In genomic region chr16:69838417-69838990, GRCh38 we compare ENCODE assay signal across 19 cellular contexts.
DNase-seq lines count a peak whose midpoint lies in the region; ATAC-seq and TF ChIP-seq lines count a peak whose summit lies in the region.
"Had no signal": no experiment of that assay in that cellular context is flagged by ENCODE, and none has a peak within 500 bp of the region (broad histone marks: within the 10 kb centered on the region; RNA-seq: fewer than 3 reads in every experiment).

No MANE protein-coding gene starts in this region.

- intact Hi-C loops in Right ventricle myocardium inferior (cut with DNase I): loop anchor here (1.0 kb wide), 1 partner anchor 23 kb away; no protein-coding TSS in a partner anchor
- intact Hi-C loops in cardiac septum (cut with DNase I): no loop called here
- intact Hi-C loops in right cardiac atrium (cut with DNase I): no loop called here
- intact Hi-C loops in psoas muscle (cut with DNase I): no loop called here

- H3K4me1 ChIP-seq in right cardiac atrium (ENCODE audit: control insufficient read depth, insufficient read depth, low read length) (peaks cover 12% of the 10 kb centered on the region), psoas muscle (peaks cover 60% of the 10 kb centered on the region), neuronal stem cell (ENCODE audit: control insufficient read depth in 2 of 2, insufficient read depth in 1 of 2, low read depth in 1 of 2, low read length in 2 of 2) (peaks cover 1 to 6% of the 10 kb centered on the region in 2 donors)

- no peak for TF ChIP-seq CTCF in psoas muscle (IDR thresholded peaks at IDR 0.05)

- no peak overlapping the region for H2BK12ac ChIP-seq in neuronal stem cell (ENCODE audit: low read length)

- no peak overlapping the region for H3K14ac ChIP-seq in neuronal stem cell (ENCODE audit: low read length)

- H3K4me1 Mint-ChIP-seq in activated naive CD8-positive, alpha-beta T cell treated with anti-CD3 and anti-CD28 coated beads for 36 hours: no peaks in the 10 kb centered on the region

- WGBS in right cardiac atrium: 22% methylated on average over 5 of the region's 5 CpGs
- WGBS in psoas muscle, 3 donors: 8 to 19% (median 17%) methylated on average over 5 of the region's 5 CpGs
- WGBS in neuronal stem cell (ENCODE audit: extremely low coverage in 2 of 2, insufficient read length in 2 of 2, insufficient replicate concordance in 1 of 2), 2 donors: no CpG with 5 or more reads among the region's 5 CpGs

- H3K36me3 Mint-ChIP-seq in activated naive CD8-positive, alpha-beta T cell treated with anti-CD3 and anti-CD28 coated beads for 36 hours: peaks cover 3% of the 10 kb centered on the region

- no peaks in the 10 kb centered on the region for H3K27me3 ChIP-seq in right cardiac atrium (ENCODE audit: control insufficient read depth, insufficient read depth)
- no peaks in the 10 kb centered on the region for H3K27me3 ChIP-seq in psoas muscle (ENCODE audit: insufficient read depth in 3 of 3, low read length in 2 of 3)
- no peaks in the 10 kb centered on the region for H3K27me3 ChIP-seq in neuronal stem cell (ENCODE audit: control insufficient read depth in 3 of 3, insufficient read depth in 3 of 3, low read depth in 1 of 3, low read length in 3 of 3)

- no peak for DNase-seq in Right ventricle myocardium inferior (ENCODE audit: missing footprints)
- DNase-seq in cardiac septum (ENCODE audit: low spot score): no peak
- peak; percentile 52 to 72 (median 64) for DNase-seq in right cardiac atrium
- peak in 1 of 2 donors; percentile 58 for DNase-seq in psoas muscle
- DNase-seq in neuronal stem cell (ENCODE audit: low spot score): no peak
- no peak for DNase-seq in NCI-H1105 treated with DMSO at 0.1 percent for 48 hours (lab: John Stamatoyannopoulos, UW)
- no peak for DNase-seq in activated naive CD8-positive, alpha-beta T cell treated with anti-CD3 and anti-CD28 coated beads for 36 hours
- DNase-seq in NCI-H345 treated with DMSO at 0.1 percent for 48 hours (lab: John Stamatoyannopoulos, UW; ENCODE audit: unreplicated experiment): no peak
- DNase-seq: activated CD4-positive, alpha-beta T cell treated with anti-CD3 and anti-CD28 coated beads for 1 hour; activated CD8-positive, alpha-beta memory T cell treated with anti-CD3 and anti-CD28 coated beads, Interleukin-2, amount 50 U/mL, for 48 hours; activated naive CD4-positive, alpha-beta T cell treated with anti-CD3 and anti-CD28 coated beads for 36 hours; central memory CD4-positive, alpha-beta T cell; DMS79 treated with DMSO at 0.1 percent for 48 hours; islet precursor cell; KG1; NCI-H1105 had no signal

- no peak overlapping the region for H3K23ac ChIP-seq in neuronal stem cell (ENCODE audit: low read depth, low read length, poor library complexity)

- H3K36me3 ChIP-seq in psoas muscle (ENCODE audit: insufficient read depth in 1 of 2, low read depth in 1 of 2) (peaks cover 0 to 12% of the 10 kb centered on the region in 2 donors), neuronal stem cell (replicated peaks in 1 of 2; ENCODE audit: control insufficient read depth in 2 of 2, insufficient read depth in 2 of 2, low read length in 2 of 2) (peaks cover 2 to 28% of the 10 kb centered on the region in 2 donors)
- H3K36me3 ChIP-seq: prostate gland had no signal

- no peak overlapping the region for H2BK15ac ChIP-seq in neuronal stem cell (ENCODE audit: low read length)

- H3K9me3 Mint-ChIP-seq in activated naive CD8-positive, alpha-beta T cell treated with anti-CD3 and anti-CD28 coated beads for 36 hours: no peaks in the 10 kb centered on the region
- H3K9me3 Mint-ChIP-seq: activated naive CD4-positive, alpha-beta T cell treated with anti-CD3 and anti-CD28 coated beads for 36 hours; T-helper 2 cell treated with Interferon-gamma antibody and Interleukin-4, amounts not matched to agents 5 μg/mL and 100 μg/mL, for 36 hours had no signal

- H2BK120ac ChIP-seq in neuronal stem cell (ENCODE audit: low read depth, low read length): no peak overlapping the region

- H3K27ac ChIP-seq in right cardiac atrium (ENCODE audit: low read length) (peak overlapping the region; percentile 87), psoas muscle (peak overlapping the region; percentile 78), neuronal stem cell (replicated peaks; ENCODE audit: low read length) (no peak overlapping the region)
- H3K27ac ChIP-seq: HL-60 had no signal

- no peaks in the 10 kb centered on the region for H3K27me3 Mint-ChIP-seq in activated naive CD8-positive, alpha-beta T cell treated with anti-CD3 and anti-CD28 coated beads for 36 hours

- ATAC-seq in Right ventricle myocardium inferior (peak; percentile 35), right cardiac atrium (peak; percentile 73 to 91), psoas muscle (peak; percentile 40 to 74 (median 54))

- peaks cover 2% of the 10 kb centered on the region for H3K79me1 ChIP-seq in neuronal stem cell (ENCODE audit: low read depth, low read length)

- H3K9me3 ChIP-seq in right cardiac atrium (ENCODE audit: control insufficient read depth, low read length) (no peaks in the 10 kb centered on the region), psoas muscle (no peaks in the 10 kb centered on the region), neuronal stem cell (replicated peaks in 1 of 2; ENCODE audit: control insufficient read depth in 2 of 2, insufficient read depth in 1 of 2, low read depth in 1 of 2, low read length in 2 of 2) (no peaks in the 10 kb centered on the region)
- H3K9me3 ChIP-seq: prostate gland had no signal

- no peak overlapping the region for H3K9ac ChIP-seq in neuronal stem cell (ENCODE audit: low read depth, low read length, poor library complexity)

- H2AK5ac ChIP-seq in neuronal stem cell (ENCODE audit: low read depth, low read length): no peak overlapping the region

- H4K8ac ChIP-seq in neuronal stem cell (ENCODE audit: low read depth, low read length): no peak overlapping the region

- H3K4me3 Mint-ChIP-seq in activated naive CD8-positive, alpha-beta T cell treated with anti-CD3 and anti-CD28 coated beads for 36 hours: no peak overlapping the region
- H3K4me3 Mint-ChIP-seq: activated naive CD4-positive, alpha-beta T cell treated with anti-CD3 and anti-CD28 coated beads for 36 hours; T-helper 2 cell treated with Interferon-gamma antibody and Interleukin-4, amounts not matched to agents 5 μg/mL and 100 μg/mL, for 36 hours had no signal

- H3K27ac Mint-ChIP-seq in activated naive CD8-positive, alpha-beta T cell treated with anti-CD3 and anti-CD28 coated beads for 36 hours: no peak overlapping the region
- H3K27ac Mint-ChIP-seq: activated naive CD4-positive, alpha-beta T cell treated with anti-CD3 and anti-CD28 coated beads for 36 hours; T-helper 2 cell treated with Interferon-gamma antibody and Interleukin-4, amounts not matched to agents 5 μg/mL and 100 μg/mL, for 36 hours had no signal

- H4K91ac ChIP-seq in neuronal stem cell (ENCODE audit: low read depth, low read length, poor library complexity): no peak overlapping the region

- no peak overlapping the region for H3K4ac ChIP-seq in neuronal stem cell (ENCODE audit: low read length)

- no peak overlapping the region for H3K4me3 ChIP-seq in right cardiac atrium (ENCODE audit: low read length)
- H3K4me3 ChIP-seq in psoas muscle: peak overlapping the region; percentile 3
- H3K4me3 ChIP-seq in neuronal stem cell (ENCODE audit: low read length in 2 of 2): no peak overlapping the region
- H3K4me3 ChIP-seq: prostate gland had no signal

- H3K4me2 ChIP-seq in neuronal stem cell (ENCODE audit: insufficient read depth, low read length, poor library complexity, severe bottlenecking): no peak overlapping the region

- H2BK5ac ChIP-seq in neuronal stem cell (ENCODE audit: low read length): no peak overlapping the region

- H3K18ac ChIP-seq in neuronal stem cell (ENCODE audit: low read length): no peak overlapping the region

- H2AFZ ChIP-seq in neuronal stem cell (ENCODE audit: low read length): no peak overlapping the region

Comparison
In these comparisons a context has a peak if more than half of its experiments do, and no peak if none do; other contexts are left out.
1. DNase-seq: peak in right cardiac atrium (3 of 3); none in Right ventricle myocardium inferior (single experiment), cardiac septum (single experiment), neuronal stem cell (single experiment), NCI-H1105 treated with DMSO at 0.1 percent for 48 hours (single experiment), activated naive CD8-positive, alpha-beta T cell treated with anti-CD3 and anti-CD28 coated beads for 36 hours (single experiment) and NCI-H345 treated with DMSO at 0.1 percent for 48 hours (single experiment).
2. Peak in every context shown above with its lines, with median percentiles within 50 percentile points of each other: ATAC-seq.